15 cellular contexts compared by ENCODE assay signal in genomic region chr14:92534863-92535654, GRCh38. TPM values are rescaled to one million over a fixed set of nuclear protein-coding genes. Genes with fewer than 3 reads are reported as not detected.
DNase-seq lines count a peak whose midpoint lies in the region; ATAC-seq and TF ChIP-seq lines count a peak whose summit lies in the region.
"Had no signal": no experiment of that assay in that cellular context is flagged by ENCODE, and none has a peak within 500 bp of the region (broad histone marks: within the 10 kb centered on the region; RNA-seq: fewer than 3 reads in every experiment).

No MANE protein-coding gene starts in this region.

- DNase-seq in activated CD8-positive, alpha-beta memory T cell treated with anti-CD3 and anti-CD28 coated beads, Interleukin-2, amount 50 U/mL, for 4 hours, result peak; percentile 54
- DNase-seq in activated CD8-positive, alpha-beta memory T cell treated with anti-CD3 and anti-CD28 coated beads, Interleukin-2, amount 50 U/mL, for 48 hours, result no peak
- DNase-seq in T-cell (peak in 26 of 34 experiments; percentile 24 to 66 (median 42)), chondrocyte (ENCODE audit: low spot score) (no peak), NCI-H1694 treated with DMSO at 0.1 percent for 48 hours (lab: John Stamatoyannopoulos, UW) (no peak), SHP77 (lab: John Stamatoyannopoulos, UW) (no peak)
- DNase-seq: DMS79 treated with DMSO at 0.1 percent for 48 hours; effector memory CD4-positive, alpha-beta T cell; gastrocnemius medialis; H9; NCI-H1436; NCI-H82 had no signal

- no peak for TF ChIP-seq CTCF in chondrocyte (IDR thresholded peaks at IDR 0.05)

- ATAC-seq in T-cell (replicated peaks in 1 of 4) (peak; percentile 44 to 73 (median 54)), HG03097 (IDR thresholded peaks at IDR 0.05; ENCODE audit: low FRiP score, unreplicated experiment) (no peak)
- no peak for ATAC-seq in stimulated activated memory B cell treated with anti-CD40 and anti-IgM and Interleukin-4, amounts not matched to agents 10 μg/mL and 1 μg/mL and 100 μg/mL, for 72 hours
- ATAC-seq: gastrocnemius medialis, sciatic nerve had no signal

- POLR2A ChIA-PET in T-cell (lab: Charles Lee), result interaction anchor here in 1 of 2 donors (0.6 kb wide), 1 partner anchor 16 kb away, joined by 4 read pairs; no protein-coding TSS in a partner anchor

- H3K9me3 Mint-ChIP-seq in T-cell (no peaks in the 10 kb centered on the region), chondrocyte (ENCODE audit: low read depth) (no peaks in the 10 kb centered on the region)
- H3K9me3 Mint-ChIP-seq in stimulated activated memory B cell treated with anti-CD40 and anti-IgM and Interleukin-4, amounts not matched to agents 10 μg/mL and 1 μg/mL and 100 μg/mL, for 72 hours, result no peaks in the 10 kb centered on the region
- H3K9me3 Mint-ChIP-seq: H9 had no signal

- H3K27ac Mint-ChIP-seq in T-cell, result peak overlapping the region; percentile 81 to 88
- H3K27ac Mint-ChIP-seq in chondrocyte (ENCODE audit: unreplicated experiment), result peak overlapping the region; percentile 6
- peak overlapping the region; percentile 63 for H3K27ac Mint-ChIP-seq in stimulated activated memory B cell treated with anti-CD40 and anti-IgM and Interleukin-4, amounts not matched to agents 10 μg/mL and 1 μg/mL and 100 μg/mL, for 72 hours
- H3K27ac Mint-ChIP-seq: H9 had no signal

- CTCF ChIA-PET in T-cell (lab: Charles Lee), result interaction anchor here (0.5 to 0.7 kb wide), 4 partner anchors 24 to 429 kb away, joined by 3 to 7 read pairs (median 4); partner anchors contain the start of gene ATXN3 (in 1 of the 2)

- peaks cover 60 to 78% (median 71%) of the 10 kb centered on the region in 3 donors for H3K4me1 Mint-ChIP-seq in T-cell
- peaks cover 40% of the 10 kb centered on the region for H3K4me1 Mint-ChIP-seq in chondrocyte (ENCODE audit: low read depth)
- H3K4me1 Mint-ChIP-seq in stimulated activated memory B cell treated with anti-CD40 and anti-IgM and Interleukin-4, amounts not matched to agents 10 μg/mL and 1 μg/mL and 100 μg/mL, for 72 hours, result peaks cover 39% of the 10 kb centered on the region

- H3K36me3 Mint-ChIP-seq in T-cell (no peaks in the 10 kb centered on the region), chondrocyte (ENCODE audit: low read depth) (no peaks in the 10 kb centered on the region)
- no peaks in the 10 kb centered on the region for H3K36me3 Mint-ChIP-seq in stimulated activated memory B cell treated with anti-CD40 and anti-IgM and Interleukin-4, amounts not matched to agents 10 μg/mL and 1 μg/mL and 100 μg/mL, for 72 hours

- H3K27me3 Mint-ChIP-seq in T-cell (no peaks in the 10 kb centered on the region), chondrocyte (ENCODE audit: low read depth) (no peaks in the 10 kb centered on the region)
- no peaks in the 10 kb centered on the region for H3K27me3 Mint-ChIP-seq in stimulated activated memory B cell treated with anti-CD40 and anti-IgM and Interleukin-4, amounts not matched to agents 10 μg/mL and 1 μg/mL and 100 μg/mL, for 72 hours

- H3K4me3 Mint-ChIP-seq in T-cell (peak overlapping the region; percentile 57 to 60 (median 59)), chondrocyte (ENCODE audit: unreplicated experiment) (no peak overlapping the region)
- H3K4me3 Mint-ChIP-seq in stimulated activated memory B cell treated with anti-CD40 and anti-IgM and Interleukin-4, amounts not matched to agents 10 μg/mL and 1 μg/mL and 100 μg/mL, for 72 hours, result no peak overlapping the region
- H3K4me3 Mint-ChIP-seq: H9 had no signal

RNA-seq across cellular contexts. Expression of gene RIN3, which starts 21.5 kb away (rescaled TPM):
- total RNA-seq in T-cell (100 to 1,000 TPM in 2 of 5 donors, 10 to 100 TPM in 3; 89.9 to 107 (median 97.0) TPM), chondrocyte (18.8 to 24.2 TPM (median 20.2 TPM) in 3 replicates)

Comparison
In these comparisons a context has a peak if more than half of its experiments do, and no peak if none do; other contexts are left out.
1. DNase-seq: peak in activated CD8-positive, alpha-beta memory T cell treated with anti-CD3 and anti-CD28 coated beads, Interleukin-2, amount 50 U/mL, for 4 hours (single experiment) and T-cell (26 of 34); none in activated CD8-positive, alpha-beta memory T cell treated with anti-CD3 and anti-CD28 coated beads, Interleukin-2, amount 50 U/mL, for 48 hours (single experiment), chondrocyte (single experiment), NCI-H1694 treated with DMSO at 0.1 percent for 48 hours (single experiment) and SHP77 (0 of 2).
2. ATAC-seq: peak in T-cell (4 of 4); none in stimulated activated memory B cell treated with anti-CD40 and anti-IgM and Interleukin-4, amounts not matched to agents 10 μg/mL and 1 μg/mL and 100 μg/mL, for 72 hours (single experiment) and HG03097 (single experiment).
3. H3K27ac Mint-ChIP-seq: peak in every context shown above with its lines; median percentile 84 in T-cell; 63 in stimulated activated memory B cell treated with anti-CD40 and anti-IgM and Interleukin-4, amounts not matched to agents 10 μg/mL and 1 μg/mL and 100 μg/mL, for 72 hours; 6 in chondrocyte.
4. H3K4me3 Mint-ChIP-seq: peak in T-cell (3 of 3); none in chondrocyte (single experiment) and stimulated activated memory B cell treated with anti-CD40 and anti-IgM and Interleukin-4, amounts not matched to agents 10 μg/mL and 1 μg/mL and 100 μg/mL, for 72 hours (single experiment).